In genomic region chr11:67611165-67611564, GRCh38 we compare ENCODE assay signal across 16 cellular contexts. TPM values are rescaled to one million over a fixed set of nuclear protein-coding genes. Genes with fewer than 3 reads are reported as not detected.
DNase-seq lines count a peak whose midpoint lies in the region; ATAC-seq, FAIRE-seq and TF ChIP-seq lines count a peak whose summit lies in the region.
"Had no signal": no experiment of that assay in that cellular context is flagged by ENCODE, and none has a peak within 500 bp of the region (broad histone marks: within the 10 kb centered on the region; RNA-seq: fewer than 3 reads in every experiment).

No MANE protein-coding gene starts in this region.

- peaks cover 47% of the 10 kb centered on the region for H3K4me1 Mint-ChIP-seq in activated naive CD4-positive, alpha-beta T cell treated with anti-CD3 and anti-CD28 coated beads, Interleukin-2, amount 10 ng/mL, durations not matched to agents 7 days and 5 days
- peaks cover 29% of the 10 kb centered on the region for H3K4me1 Mint-ChIP-seq in T-helper 17 cell

- no peak overlapping the region for H3K4me3 ChIP-seq in osteoblast (ENCODE audit: insufficient read depth, low read length)
- H3K4me3 ChIP-seq: HAP-1 had no signal

- no peak overlapping the region for H3K27ac ChIP-seq in osteoblast (ENCODE audit: low read depth, low read length)

- H3K9me3 Mint-ChIP-seq in activated naive CD4-positive, alpha-beta T cell treated with anti-CD3 and anti-CD28 coated beads, Interleukin-2, amount 10 ng/mL, durations not matched to agents 7 days and 5 days = no peaks in the 10 kb centered on the region
- H3K9me3 Mint-ChIP-seq in activated naive CD4-positive, alpha-beta T cell treated with anti-CD3 and anti-CD28 coated beads, Interleukin-2, amount 50 U/mL, for 72 hours = no peaks in the 10 kb centered on the region
- H3K9me3 Mint-ChIP-seq: CD14-positive monocyte; CD8-positive, alpha-beta T cell had no signal

- H3K27ac Mint-ChIP-seq in activated naive CD4-positive, alpha-beta T cell treated with anti-CD3 and anti-CD28 coated beads, Interleukin-2, amount 10 ng/mL, durations not matched to agents 7 days and 5 days = no peak overlapping the region
- peak overlapping the region in 1 of 2 donors; percentile 68 for H3K27ac Mint-ChIP-seq in activated naive CD4-positive, alpha-beta T cell treated with anti-CD3 and anti-CD28 coated beads, Interleukin-2, amount 50 U/mL, for 72 hours
- H3K27ac Mint-ChIP-seq in T-helper 17 cell = peak overlapping the region; percentile 39
- H3K27ac Mint-ChIP-seq: CD8-positive, alpha-beta T cell had no signal

- no peak overlapping the region for H3K4me3 Mint-ChIP-seq in activated naive CD4-positive, alpha-beta T cell treated with anti-CD3 and anti-CD28 coated beads, Interleukin-2, amount 10 ng/mL, durations not matched to agents 7 days and 5 days
- H3K4me3 Mint-ChIP-seq in T-helper 17 cell = no peak overlapping the region
- H3K4me3 Mint-ChIP-seq: CD14-positive monocyte; CD8-positive, alpha-beta T cell had no signal

- peaks cover 9% of the 10 kb centered on the region for H3K27me3 ChIP-seq in osteoblast (ENCODE audit: insufficient read depth, low read length)
- H3K27me3 ChIP-seq: BE2C had no signal

- no peak for TF ChIP-seq CTCF in osteoblast (IDR thresholded peaks at IDR 0.05; ENCODE audit: extremely low read depth, low read depth, low read length)

- H3K9me3 ChIP-seq in T-helper 17 cell (ENCODE audit: control insufficient read depth, low read length, poor library complexity, severe bottlenecking) (no peaks in the 10 kb centered on the region), osteoblast (ENCODE audit: low read depth, low read length) (no peaks in the 10 kb centered on the region)
- H3K9me3 ChIP-seq: BE2C, Caco-2 had no signal

- peaks cover 19% of the 10 kb centered on the region for H3K4me1 ChIP-seq in osteoblast (ENCODE audit: insufficient read depth, low read length)
- H3K4me1 ChIP-seq: BE2C had no signal

- peaks cover 10% of the 10 kb centered on the region for H3K27me3 Mint-ChIP-seq in activated naive CD4-positive, alpha-beta T cell treated with anti-CD3 and anti-CD28 coated beads, Interleukin-2, amount 10 ng/mL, durations not matched to agents 7 days and 5 days
- H3K27me3 Mint-ChIP-seq in T-helper 17 cell = no peaks in the 10 kb centered on the region

- no peaks in the 10 kb centered on the region for H4K20me1 ChIP-seq in osteoblast (ENCODE audit: insufficient read depth, low read length)

- FAIRE-seq in urothelium cell line (lab: Jason Lieb, UNC) = no peak
- FAIRE-seq: A204.1, H1 had no signal

- H3K4me2 ChIP-seq in osteoblast (ENCODE audit: insufficient read depth, low read length) = no peak overlapping the region

- H3K36me3 ChIP-seq in osteoblast (ENCODE audit: insufficient read depth, low read length) = peaks cover 26% of the 10 kb centered on the region

- DNase-seq in activated naive CD4-positive, alpha-beta T cell treated with anti-CD3 and anti-CD28 coated beads, Interleukin-2, amount 10 ng/mL, durations not matched to agents 7 days and 5 days = peak; percentile 18
- no peak for DNase-seq in activated naive CD4-positive, alpha-beta T cell treated with anti-CD3 and anti-CD28 coated beads, Interleukin-2, amount 50 U/mL, for 72 hours (ENCODE audit: low spot score in 2 of 2)
- DNase-seq in T-helper 17 cell (no peak), osteoblast (ENCODE audit: insufficient read length, low spot score, missing footprints) (peak; percentile 58), urothelium cell line (ENCODE audit: low spot score) (no peak), SW480 (ENCODE audit: low spot score) (no peak)
- DNase-seq: BE2C; Caco-2; CD8-positive, alpha-beta T cell; DMS53; GF-D8 had no signal

- H3K79me2 ChIP-seq in osteoblast (ENCODE audit: insufficient read depth, low read length) = peaks cover 18% of the 10 kb centered on the region

- ATAC-seq in activated naive CD4-positive, alpha-beta T cell treated with anti-CD3 and anti-CD28 coated beads, Interleukin-2, amount 50 U/mL, for 72 hours = no peak
- ATAC-seq in T-helper 17 cell = no peak
- ATAC-seq in GM18520 (IDR thresholded peaks at IDR 0.05; ENCODE audit: unreplicated experiment) = no peak
- ATAC-seq: CD8-positive, alpha-beta T cell had no signal

- no peak overlapping the region for H2AFZ ChIP-seq in osteoblast (ENCODE audit: low read length)

- H3K36me3 Mint-ChIP-seq in activated naive CD4-positive, alpha-beta T cell treated with anti-CD3 and anti-CD28 coated beads, Interleukin-2, amount 10 ng/mL, durations not matched to agents 7 days and 5 days = peaks cover 25% of the 10 kb centered on the region
- H3K36me3 Mint-ChIP-seq in activated naive CD4-positive, alpha-beta T cell treated with anti-CD3 and anti-CD28 coated beads, Interleukin-2, amount 50 U/mL, for 72 hours = peaks cover 6 to 17% of the 10 kb centered on the region in 2 donors
- H3K36me3 Mint-ChIP-seq in T-helper 17 cell (ENCODE audit: low read depth) = no peaks in the 10 kb centered on the region

- CTCF ChIA-PET in activated naive CD4-positive, alpha-beta T cell treated with anti-CD3 and anti-CD28 coated beads, Interleukin-2, amount 10 ng/mL, durations not matched to agents 7 days and 5 days (lab: Charles Lee) = no interaction called here

RNA-seq across cellular contexts. Expression of gene NDUFV1, which starts 4.4 kb away (rescaled TPM):
- 100 to 1,000 TPM; 237 to 286 TPM for total RNA-seq in activated naive CD4-positive, alpha-beta T cell treated with anti-CD3 and anti-CD28 coated beads, Interleukin-2, amount 50 U/mL, for 72 hours
- 100 to 1,000 TPM; 206 to 239 TPM for total RNA-seq in T-helper 17 cell
- 146 and 158 TPM in 2 replicates for total RNA-seq in osteoblast

RNA-seq across cellular contexts. Expression of gene NUDT8, which starts 18.6 kb away (rescaled TPM):
- total RNA-seq in activated naive CD4-positive, alpha-beta T cell treated with anti-CD3 and anti-CD28 coated beads, Interleukin-2, amount 50 U/mL, for 72 hours = 10 to 100 TPM; 27.6 to 37.3 TPM
- 1 to 10 TPM; 1.5 to 3.4 TPM for total RNA-seq in T-helper 17 cell
- 4.7 and 5.3 TPM in 2 replicates for total RNA-seq in osteoblast

RNA-seq across cellular contexts. Expression of gene GSTP1, which starts 27.6 kb away (rescaled TPM):
- total RNA-seq in activated naive CD4-positive, alpha-beta T cell treated with anti-CD3 and anti-CD28 coated beads, Interleukin-2, amount 50 U/mL, for 72 hours = 100 to 1,000 TPM; 247 to 466 TPM
- total RNA-seq in T-helper 17 cell = 10 to 100 TPM; 67.8 to 79.7 TPM
- total RNA-seq in osteoblast = 361 and 465 TPM in 2 replicates

RNA-seq across cellular contexts. Expression of gene TBX10, which starts 28.4 kb away (rescaled TPM):
- not detected for total RNA-seq in activated naive CD4-positive, alpha-beta T cell treated with anti-CD3 and anti-CD28 coated beads, Interleukin-2, amount 50 U/mL, for 72 hours
- total RNA-seq in T-helper 17 cell = not detected
- total RNA-seq in osteoblast = not detected in 2 replicates
- total RNA-seq: Caco-2; CD8-positive, alpha-beta T cell; H1 had no signal

RNA-seq across cellular contexts. Expression of gene ACY3, which starts 39.4 kb away (rescaled TPM):
- under 1 TPM in 1 of 2 donors, not detected in 1; 0.18 TPM for total RNA-seq in activated naive CD4-positive, alpha-beta T cell treated with anti-CD3 and anti-CD28 coated beads, Interleukin-2, amount 50 U/mL, for 72 hours
- under 1 TPM in 1 of 2 donors, not detected in 1; 0.37 TPM for total RNA-seq in T-helper 17 cell
- under 0.01 and 0.29 TPM in 2 replicates for total RNA-seq in osteoblast
- total RNA-seq: CD8-positive, alpha-beta T cell; H1 had no signal

Comparison
In these comparisons a context has a peak if more than half of its experiments do, and no peak if none do; other contexts are left out.
1. DNase-seq: peak in activated naive CD4-positive, alpha-beta T cell treated with anti-CD3 and anti-CD28 coated beads, Interleukin-2, amount 10 ng/mL, durations not matched to agents 7 days and 5 days (single experiment) and osteoblast (single experiment); none in activated naive CD4-positive, alpha-beta T cell treated with anti-CD3 and anti-CD28 coated beads, Interleukin-2, amount 50 U/mL, for 72 hours (0 of 2), T-helper 17 cell (0 of 3), urothelium cell line (single experiment) and SW480 (single experiment).